Comparison of ENCODE assay signal across 25 cellular contexts in the genomic region with DNA sequence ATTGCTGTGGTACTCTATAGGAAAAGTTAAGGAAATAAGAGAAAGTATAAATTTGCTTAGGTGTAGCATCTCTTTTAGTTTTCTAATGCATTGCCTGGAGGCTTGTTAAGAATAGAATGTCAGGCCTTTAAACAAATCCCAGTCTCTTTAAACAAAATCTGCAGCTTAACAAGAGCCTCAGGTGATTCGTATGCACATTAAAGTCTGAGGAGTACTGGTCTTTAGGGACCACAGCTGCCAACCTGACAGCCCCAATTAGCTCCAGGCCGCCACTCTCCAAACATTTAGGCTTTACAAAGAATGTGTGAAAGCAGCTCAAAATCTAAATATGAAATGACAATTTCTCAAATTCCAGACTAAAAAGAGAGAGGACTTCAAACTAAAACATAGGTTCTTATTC.
"Had no signal": no experiment of that assay in that cellular context is flagged by ENCODE, and none has a peak within 500 bp of the region (broad histone marks: within the 10 kb centered on the region; RNA-seq: fewer than 3 reads in every experiment).

No MANE protein-coding gene starts in this region.

- H3K36me3 Mint-ChIP-seq: activated naive CD4-positive, alpha-beta T cell treated with anti-CD3 and anti-CD28 coated beads, Interleukin-2, amount 50 U/mL, for 24 hours; naive thymus-derived CD4-positive, alpha-beta T cell had no signal

- H3K4me3 Mint-ChIP-seq: activated CD8-positive, alpha-beta T cell treated with anti-CD3 and anti-CD28 coated beads for 36 hours; activated naive CD4-positive, alpha-beta T cell treated with anti-CD3 and anti-CD28 coated beads, Interleukin-2, amount 50 U/mL, for 24 hours; naive thymus-derived CD4-positive, alpha-beta T cell had no signal

- ATAC-seq: activated CD8-positive, alpha-beta T cell treated with anti-CD3 and anti-CD28 coated beads for 36 hours; gastrocnemius medialis; heart left ventricle; mucosa of descending colon; naive thymus-derived CD4-positive, alpha-beta T cell had no signal

- H3K36me3 ChIP-seq: adrenal gland, cardiac muscle cell, gastrocnemius medialis, heart left ventricle, right atrium auricular region, transverse colon, WERI-Rb-1 had no signal

- H3K27ac Mint-ChIP-seq: activated CD8-positive, alpha-beta T cell treated with anti-CD3 and anti-CD28 coated beads for 36 hours; activated naive CD4-positive, alpha-beta T cell treated with anti-CD3 and anti-CD28 coated beads, Interleukin-2, amount 50 U/mL, for 24 hours; naive thymus-derived CD4-positive, alpha-beta T cell; progenitor cell of endocrine pancreas had no signal

- H3K27me3 Mint-ChIP-seq: activated CD8-positive, alpha-beta T cell treated with anti-CD3 and anti-CD28 coated beads for 36 hours; activated naive CD4-positive, alpha-beta T cell treated with anti-CD3 and anti-CD28 coated beads, Interleukin-2, amount 50 U/mL, for 24 hours; progenitor cell of endocrine pancreas had no signal

- H3K4me3 ChIP-seq: adrenal gland, cardiac muscle cell, dorsolateral prefrontal cortex, gastrocnemius medialis, heart left ventricle, lung, mucosa of descending colon, right atrium auricular region, transverse colon had no signal

- H3K9me3 ChIP-seq: adrenal gland, gastrocnemius medialis, heart left ventricle, mucosa of descending colon, right atrium auricular region, transverse colon had no signal

- H3K27ac ChIP-seq: adrenal gland, cardiac muscle cell, dorsolateral prefrontal cortex, gastrocnemius medialis, heart left ventricle, right atrium auricular region, transverse colon, WERI-Rb-1 had no signal

- DNase-seq: activated CD4-positive, alpha-beta T cell treated with anti-CD3 and anti-CD28 coated beads for 4 hours; activated CD8-positive, alpha-beta memory T cell treated with anti-CD3 and anti-CD28 coated beads, Interleukin-2, amount 50 U/mL, for 4 hours; activated CD8-positive, alpha-beta T cell treated with anti-CD3 and anti-CD28 coated beads for 36 hours; activated effector memory CD4-positive, alpha-beta T cell treated with anti-CD3 and anti-CD28 coated beads, Interleukin-2, amount 50 U/mL, for 16 hours; activated T-cell treated with anti-CD3 and anti-CD28 coated beads, Interleukin-2, amount 50 U/mL, for 48 hours; adrenal gland; dorsolateral prefrontal cortex; erythroblast; gastrocnemius medialis; heart left ventricle; islet precursor cell; mucosa of descending colon; naive thymus-derived CD4-positive, alpha-beta T cell; occipital lobe; stimulated activated CD4-positive, alpha-beta T cell treated with anti-CD3 and anti-CD28 coated beads, Interleukin-15, amount 100 ng/mL, for 24 hours; stimulated activated CD4-positive, alpha-beta T cell treated with anti-CD3 and anti-CD28 coated beads, Interleukin-4, amount 100 ng/mL, for 24 hours; stimulated activated naive CD4-positive, alpha-beta T cell treated with Interleukin-2 at 50 U/mL for 16 hours; substantia nigra; transverse colon; WERI-Rb-1 had no signal

- H3K4me1 Mint-ChIP-seq: activated naive CD4-positive, alpha-beta T cell treated with anti-CD3 and anti-CD28 coated beads, Interleukin-2, amount 50 U/mL, for 24 hours; naive thymus-derived CD4-positive, alpha-beta T cell had no signal

- H3K9me3 Mint-ChIP-seq: activated CD8-positive, alpha-beta T cell treated with anti-CD3 and anti-CD28 coated beads for 36 hours; activated naive CD4-positive, alpha-beta T cell treated with anti-CD3 and anti-CD28 coated beads, Interleukin-2, amount 50 U/mL, for 24 hours had no signal

- H3K4me1 ChIP-seq: gastrocnemius medialis had no signal

- H3K27me3 ChIP-seq: adrenal gland, cardiac muscle cell, dorsolateral prefrontal cortex, gastrocnemius medialis, heart left ventricle, right atrium auricular region, transverse colon had no signal
